8 cellular contexts compared by ENCODE assay signal in the genomic region with DNA sequence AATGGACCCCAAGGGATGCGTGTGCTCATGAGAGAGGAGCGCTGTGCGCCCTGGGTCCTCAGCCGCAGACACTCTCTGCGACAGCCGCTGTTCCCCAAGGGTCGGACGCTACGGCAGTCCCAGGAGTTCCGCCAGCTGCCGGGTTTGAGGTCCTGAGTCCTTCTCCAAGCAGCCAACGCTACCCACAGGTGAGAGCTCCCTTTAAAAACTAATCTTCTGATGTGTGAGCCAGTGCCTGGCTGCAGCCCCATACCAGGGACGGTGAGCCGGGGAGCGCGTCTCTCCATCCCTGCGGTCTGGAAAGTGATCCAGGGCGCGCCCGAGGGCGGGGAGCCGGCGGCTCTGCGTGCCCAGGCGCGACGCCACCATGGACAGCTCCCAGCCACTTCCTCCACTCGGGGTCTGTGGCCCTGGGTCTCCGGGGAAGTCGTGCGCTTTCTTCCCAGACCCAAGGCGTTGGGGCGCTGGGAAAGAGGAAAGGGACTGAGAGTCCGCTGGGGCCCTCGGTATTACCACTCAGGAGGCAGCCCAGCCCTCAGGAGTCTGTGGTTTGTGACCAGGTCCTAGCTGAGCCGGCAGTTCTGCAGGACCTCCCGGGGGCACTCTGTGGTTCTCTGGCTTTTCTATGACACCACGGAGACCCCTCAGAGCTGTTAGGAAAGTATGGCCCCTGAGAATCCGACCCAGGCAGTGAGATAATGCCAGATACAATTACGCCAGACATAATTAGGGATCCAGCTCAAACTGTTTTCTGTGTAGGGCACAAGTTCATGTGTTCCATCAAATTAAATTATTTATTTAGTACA. TPM values are rescaled to one million over a fixed set of nuclear protein-coding genes. Genes with fewer than 3 reads are reported as not detected.
DNase-seq lines count a peak whose midpoint lies in the region; ATAC-seq and TF ChIP-seq lines count a peak whose summit lies in the region.

No MANE protein-coding gene starts in this region.

- no peaks in the 10 kb centered on the region for H3K9me3 Mint-ChIP-seq in activated T-cell treated with anti-CD3 and anti-CD28 coated beads, Interleukin-2, amount 50 U/mL, for 24 hours
- no peaks in the 10 kb centered on the region for H3K9me3 Mint-ChIP-seq in WTC11

- peaks cover 27% of the 10 kb centered on the region for H3K4me1 Mint-ChIP-seq in activated T-cell treated with anti-CD3 and anti-CD28 coated beads, Interleukin-2, amount 50 U/mL, for 24 hours (ENCODE audit: low read depth)
- H3K4me1 Mint-ChIP-seq in WTC11: peaks cover 11% of the 10 kb centered on the region

- 5 to 6% methylated on average over 40 of the region's 40 CpGs for WGBS in sigmoid colon, 2 donors

- peak; percentile 45 for ATAC-seq in WTC11

- H3K36me3 ChIP-seq in sigmoid colon: no peaks in the 10 kb centered on the region

- peaks cover 0 to 25% (median 4%) of the 10 kb centered on the region in 3 donors for H3K27me3 ChIP-seq in sigmoid colon

- TF ChIP-seq CTCF in WTC11 (IDR thresholded peaks at IDR 0.05) (no peak), fibroblast of villous mesenchyme (IDR thresholded peaks at IDR 0.05; ENCODE audit: insufficient read depth, low read depth, low read length) (peak; percentile 0), retinal pigment epithelial cell (conservative IDR thresholded peaks at IDR 0.05; ENCODE audit: low read depth, low read length) (no peak), sigmoid colon (IDR thresholded peaks at IDR 0.05) (no peak)

- peak overlapping the region; percentile 71 for H3K4me3 Mint-ChIP-seq in activated T-cell treated with anti-CD3 and anti-CD28 coated beads, Interleukin-2, amount 50 U/mL, for 24 hours
- peak overlapping the region; percentile 76 for H3K4me3 Mint-ChIP-seq in WTC11

- intact Hi-C loops in sigmoid colon (cut with DNase I): no loop called here

- peak; percentile 46 for DNase-seq in activated T-cell treated with anti-CD3 and anti-CD28 coated beads, Interleukin-2, amount 50 U/mL, for 24 hours
- DNase-seq in activated T-cell treated with anti-CD3 and anti-CD28 coated beads for 4 hours: no peak
- peak; percentile 85 for DNase-seq in WTC11 (ENCODE audit: low spot score)
- DNase-seq in fibroblast of villous mesenchyme (ENCODE audit: low read depth): peak; percentile 73
- DNase-seq in retinal pigment epithelial cell (ENCODE audit: low read depth): no peak
- DNase-seq in sigmoid colon: no peak
- DNase-seq in SKM-1 (lab: John Stamatoyannopoulos, UW; ENCODE audit: unreplicated experiment): no peak
- no peak for DNase-seq in activated CD4-positive, CD25-positive, alpha-beta regulatory T cell (lab: John Stamatoyannopoulos, UW)

- peaks cover 58% of the 10 kb centered on the region for H3K27me3 Mint-ChIP-seq in activated T-cell treated with anti-CD3 and anti-CD28 coated beads, Interleukin-2, amount 50 U/mL, for 24 hours
- H3K27me3 Mint-ChIP-seq in WTC11 (ENCODE audit: low read depth): peaks cover 58% of the 10 kb centered on the region

- no peak overlapping the region for H3K27ac ChIP-seq in sigmoid colon

- CTCF ChIA-PET in WTC11 (lab: Charles Lee): interaction anchor here (0.6 to 6.4 kb wide), 43 partner anchors 12 to 485 kb away, joined by 3 to 143 read pairs (median 8); a partner anchor contains a TSS

- H3K4me1 ChIP-seq in sigmoid colon: peaks cover 0 to 30% (median 24%) of the 10 kb centered on the region in 4 donors

- H3K4me3 ChIP-seq in fibroblast of villous mesenchyme (ENCODE audit: low read depth, low read length) (peak overlapping the region; percentile 59), retinal pigment epithelial cell (ENCODE audit: low read length) (peak overlapping the region; percentile 23), sigmoid colon (peak overlapping the region in 2 of 4 donors; percentile 54 to 58)

- POLR2A ChIA-PET in WTC11 (lab: Charles Lee): interaction anchor here (1.9 kb wide), 1 partner anchor 120 kb away, joined by 8 read pairs; no protein-coding TSS in a partner anchor

- TF ChIP-seq EP300 in sigmoid colon (IDR thresholded peaks at IDR 0.05): no peak

- no peaks in the 10 kb centered on the region for H3K36me3 Mint-ChIP-seq in activated T-cell treated with anti-CD3 and anti-CD28 coated beads, Interleukin-2, amount 50 U/mL, for 24 hours (ENCODE audit: low read depth)
- no peaks in the 10 kb centered on the region for H3K36me3 Mint-ChIP-seq in WTC11

- no peak for TF ChIP-seq POLR2A in sigmoid colon (IDR thresholded peaks at IDR 0.05)

- H3K9me3 ChIP-seq in sigmoid colon: no peaks in the 10 kb centered on the region

- H3K27ac Mint-ChIP-seq in activated T-cell treated with anti-CD3 and anti-CD28 coated beads, Interleukin-2, amount 50 U/mL, for 24 hours: no peak overlapping the region
- no peak overlapping the region for H3K27ac Mint-ChIP-seq in WTC11

TF ChIP-seq in WTC11, 78 proteins besides CTCF, POLR2A, EP300 and RAD21 (continues in another document):
- TF ChIP-seq, protein P1, sequence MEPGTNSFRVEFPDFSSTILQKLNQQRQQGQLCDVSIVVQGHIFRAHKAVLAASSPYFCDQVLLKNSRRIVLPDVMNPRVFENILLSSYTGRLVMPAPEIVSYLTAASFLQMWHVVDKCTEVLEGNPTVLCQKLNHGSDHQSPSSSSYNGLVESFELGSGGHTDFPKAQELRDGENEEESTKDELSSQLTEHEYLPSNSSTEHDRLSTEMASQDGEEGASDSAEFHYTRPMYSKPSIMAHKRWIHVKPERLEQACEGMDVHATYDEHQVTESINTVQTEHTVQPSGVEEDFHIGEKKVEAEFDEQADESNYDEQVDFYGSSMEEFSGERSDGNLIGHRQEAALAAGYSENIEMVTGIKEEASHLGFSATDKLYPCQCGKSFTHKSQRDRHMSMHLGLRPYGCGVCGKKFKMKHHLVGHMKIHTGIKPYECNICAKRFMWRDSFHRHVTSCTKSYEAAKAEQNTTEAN (CRISPR knock-in tag; IDR thresholded peaks at IDR 0.05): peak; percentile 91; the same call in 1 of the 2 replicates
- TF ChIP-seq TEAD1 (CRISPR knock-in tag; IDR thresholded peaks at IDR 0.05): peak; percentile 95
- TF ChIP-seq HMGA2 (CRISPR knock-in tag; IDR thresholded peaks at IDR 0.05): no peak
- peak; percentile 95 for TF ChIP-seq FOXP1 (CRISPR knock-in tag; IDR thresholded peaks at IDR 0.05; ENCODE audit: borderline replicate concordance)
- no peak for TF ChIP-seq OVOL2 (CRISPR knock-in tag; IDR thresholded peaks at IDR 0.05; ENCODE audit: borderline replicate concordance)
- TF ChIP-seq JUN (CRISPR knock-in tag; IDR thresholded peaks at IDR 0.05): peak; percentile 95
- peak; percentile 91; the same call in 1 of the 2 replicates for TF ChIP-seq ATF1 (CRISPR knock-in tag; IDR thresholded peaks at IDR 0.05)
- TF ChIP-seq, protein P2, sequence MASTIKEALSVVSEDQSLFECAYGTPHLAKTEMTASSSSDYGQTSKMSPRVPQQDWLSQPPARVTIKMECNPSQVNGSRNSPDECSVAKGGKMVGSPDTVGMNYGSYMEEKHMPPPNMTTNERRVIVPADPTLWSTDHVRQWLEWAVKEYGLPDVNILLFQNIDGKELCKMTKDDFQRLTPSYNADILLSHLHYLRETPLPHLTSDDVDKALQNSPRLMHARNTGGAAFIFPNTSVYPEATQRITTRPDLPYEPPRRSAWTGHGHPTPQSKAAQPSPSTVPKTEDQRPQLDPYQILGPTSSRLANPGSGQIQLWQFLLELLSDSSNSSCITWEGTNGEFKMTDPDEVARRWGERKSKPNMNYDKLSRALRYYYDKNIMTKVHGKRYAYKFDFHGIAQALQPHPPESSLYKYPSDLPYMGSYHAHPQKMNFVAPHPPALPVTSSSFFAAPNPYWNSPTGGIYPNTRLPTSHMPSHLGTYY (CRISPR knock-in tag; IDR thresholded peaks at IDR 0.05): no peak
- no peak for TF ChIP-seq RORB (CRISPR knock-in tag; IDR thresholded peaks at IDR 0.05)
- TF ChIP-seq, protein P3, sequence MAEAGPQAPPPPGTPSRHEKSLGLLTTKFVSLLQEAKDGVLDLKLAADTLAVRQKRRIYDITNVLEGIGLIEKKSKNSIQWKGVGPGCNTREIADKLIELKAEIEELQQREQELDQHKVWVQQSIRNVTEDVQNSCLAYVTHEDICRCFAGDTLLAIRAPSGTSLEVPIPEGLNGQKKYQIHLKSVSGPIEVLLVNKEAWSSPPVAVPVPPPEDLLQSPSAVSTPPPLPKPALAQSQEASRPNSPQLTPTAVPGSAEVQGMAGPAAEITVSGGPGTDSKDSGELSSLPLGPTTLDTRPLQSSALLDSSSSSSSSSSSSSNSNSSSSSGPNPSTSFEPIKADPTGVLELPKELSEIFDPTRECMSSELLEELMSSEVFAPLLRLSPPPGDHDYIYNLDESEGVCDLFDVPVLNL (CRISPR knock-in tag; IDR thresholded peaks at IDR 0.05; ENCODE audit: borderline replicate concordance, low read depth): peak; percentile 66; the same call in 1 of the 2 replicates
- no peak for TF ChIP-seq ZNF416 (CRISPR knock-in tag; IDR thresholded peaks at IDR 0.05)
- 0 out of 2 replicates have a peak, but pooled peaks have one; percentile 33 for TF ChIP-seq ZNF317 (CRISPR knock-in tag; IDR thresholded peaks at IDR 0.05; ENCODE audit: borderline replicate concordance, low read depth)
- TF ChIP-seq, protein P4, sequence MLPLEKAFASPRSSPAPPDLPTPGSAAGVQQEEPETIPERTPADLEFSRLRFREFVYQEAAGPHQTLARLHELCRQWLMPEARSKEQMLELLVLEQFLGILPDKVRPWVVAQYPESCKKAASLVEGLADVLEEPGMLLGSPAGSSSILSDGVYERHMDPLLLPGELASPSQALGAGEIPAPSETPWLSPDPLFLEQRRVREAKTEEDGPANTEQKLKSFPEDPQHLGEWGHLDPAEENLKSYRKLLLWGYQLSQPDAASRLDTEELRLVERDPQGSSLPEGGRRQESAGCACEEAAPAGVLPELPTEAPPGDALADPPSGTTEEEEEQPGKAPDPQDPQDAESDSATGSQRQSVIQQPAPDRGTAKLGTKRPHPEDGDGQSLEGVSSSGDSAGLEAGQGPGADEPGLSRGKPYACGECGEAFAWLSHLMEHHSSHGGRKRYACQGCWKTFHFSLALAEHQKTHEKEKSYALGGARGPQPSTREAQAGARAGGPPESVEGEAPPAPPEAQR (CRISPR knock-in tag; IDR thresholded peaks at IDR 0.05): peak; percentile 40; the same call in 1 of the 2 replicates
- TF ChIP-seq RELA (CRISPR knock-in tag; IDR thresholded peaks at IDR 0.05; ENCODE audit: borderline replicate concordance): peak; percentile 95
- TF ChIP-seq, protein P5, sequence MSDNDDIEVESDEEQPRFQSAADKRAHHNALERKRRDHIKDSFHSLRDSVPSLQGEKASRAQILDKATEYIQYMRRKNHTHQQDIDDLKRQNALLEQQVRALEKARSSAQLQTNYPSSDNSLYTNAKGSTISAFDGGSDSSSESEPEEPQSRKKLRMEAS (CRISPR knock-in tag; IDR thresholded peaks at IDR 0.05): peak; percentile 84
- TF ChIP-seq ETV6 (CRISPR knock-in tag; IDR thresholded peaks at IDR 0.05): peak; percentile 95

RNA-seq across cellular contexts. Expression of a gene that starts 1.4 kb away (rescaled TPM):
- total RNA-seq in WTC11 (2021) (0.57 to 1.2 TPM (median 0.87 TPM) in 3 replicates), fibroblast of villous mesenchyme (131 TPM in 2 replicates), sigmoid colon (under 1 TPM in 2 of 4 donors, not detected in 2; under 0.01 TPM)
- 1 to 10 TPM in 1 of 3 donors, under 1 TPM in 2; under 0.01 to 2.1 (median 0.23) TPM for polyA plus RNA-seq in sigmoid colon

Comparison
In these comparisons a context has a peak if more than half of its experiments do, and no peak if none do; other contexts are left out.
1. DNase-seq: peak in activated T-cell treated with anti-CD3 and anti-CD28 coated beads, Interleukin-2, amount 50 U/mL, for 24 hours (single experiment), WTC11 (single experiment) and fibroblast of villous mesenchyme (single experiment); none in activated T-cell treated with anti-CD3 and anti-CD28 coated beads for 4 hours (single experiment), retinal pigment epithelial cell (single experiment), sigmoid colon (single experiment), SKM-1 (single experiment) and activated CD4-positive, CD25-positive, alpha-beta regulatory T cell (0 of 4).
2. RNA of a gene that starts 1.4 kb away (total RNA-seq): 131 TPM in fibroblast of villous mesenchyme; 0.57 to 1.2 TPM in WTC11 and under 0.01 TPM in sigmoid colon; every median in the first group is over 10 times any median in the second.